18 cellular contexts compared by ENCODE assay signal in the genomic region with DNA sequence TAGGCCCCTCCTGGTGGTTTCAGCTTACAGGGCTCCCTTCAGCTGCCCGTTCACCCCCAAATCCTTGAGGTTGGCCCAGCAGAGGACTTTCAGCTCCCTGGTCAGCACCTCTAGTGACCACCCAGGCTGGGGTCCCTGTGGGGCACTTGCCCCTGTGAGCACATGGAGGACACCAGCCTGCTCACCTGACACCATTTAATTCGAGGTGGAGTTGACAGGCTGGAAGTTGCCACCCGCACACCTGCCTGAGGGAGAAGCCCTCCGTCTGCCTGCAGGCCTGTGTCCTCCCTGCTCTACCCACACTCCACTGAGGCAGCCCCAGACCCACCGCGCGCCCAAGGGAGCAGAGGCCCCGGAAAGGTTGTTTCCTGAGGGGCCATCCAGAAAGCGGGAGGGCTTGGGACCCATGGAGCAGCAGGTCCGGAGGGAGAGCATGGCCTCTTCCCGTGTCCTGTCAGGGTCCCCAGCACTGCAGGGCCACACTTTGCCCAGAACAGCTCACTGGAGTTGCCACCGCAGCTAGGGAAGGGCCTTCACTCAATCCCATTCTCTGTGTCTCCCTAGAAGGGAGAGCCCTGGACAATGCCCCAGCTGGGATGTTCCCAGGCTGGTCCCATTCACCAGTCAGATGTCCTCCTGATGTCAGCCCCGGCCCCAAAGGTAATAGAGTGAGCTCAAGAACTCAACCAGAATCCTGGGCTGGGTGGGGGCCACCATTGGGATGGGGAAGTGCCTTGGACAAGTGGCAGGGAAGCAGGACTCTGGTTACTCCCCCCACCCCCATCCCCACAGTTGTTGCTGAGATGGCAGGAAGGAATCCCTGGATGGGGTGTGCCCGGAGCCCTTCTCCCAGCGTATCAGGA.
"Had no signal": no experiment of that assay in that cellular context is flagged by ENCODE, and none has a peak within 500 bp of the region (broad histone marks: within the 10 kb centered on the region; RNA-seq: fewer than 3 reads in every experiment).

No MANE protein-coding gene starts in this region.

- H3K4me1 Mint-ChIP-seq: endodermal cell had no signal

- DNase-seq: activated CD4-positive, alpha-beta T cell treated with anti-CD3 and anti-CD28 coated beads for 36 hours; activated CD4-positive, alpha-beta T cell treated with anti-CD3 and anti-CD28 coated beads, Interleukin-2, amount 50 U/mL, for 48 hours; colonic mucosa; endodermal cell; foreskin fibroblast; hippocampal formation; left colon; lower lobe of right lung; naive thymus-derived CD8-positive, alpha-beta T cell; stimulated activated CD4-positive, alpha-beta T cell treated with anti-CD3 and anti-CD28 coated beads, Interleukin-12 subunit alpha, Interleukin-12 subunit beta, amount 100 ng/mL, for 4 hours; stimulated activated CD4-positive, alpha-beta T cell treated with anti-CD3 and anti-CD28 coated beads, Interleukin-1b, Interleukin-23, amount 100 ng/mL, for 48 hours; stimulated activated CD8-positive, alpha-beta memory T cell treated with anti-CD3 and anti-CD28 coated beads, Interleukin-4, amount 100 ng/mL, for 48 hours; stomach had no signal

- H3K36me3 Mint-ChIP-seq: activated naive CD8-positive, alpha-beta T cell; type B pancreatic cell had no signal

- H3K4me3 Mint-ChIP-seq: activated CD4-positive, alpha-beta T cell treated with anti-CD3 and anti-CD28 coated beads for 36 hours; activated naive CD8-positive, alpha-beta T cell; activated T-helper 1 cell treated with anti-CD3 and anti-CD28 coated beads, Interleukin-12 subunit alpha, Interleukin-12 subunit beta, Interleukin-2, Interleukin-4 antibody, amounts not matched to agents 30 ng/mL and 10 ng/mL and 1 ng/mL, durations not matched to agents 14 hours and 24 hours and 36 hours; endodermal cell; naive thymus-derived CD8-positive, alpha-beta T cell; type B pancreatic cell had no signal

- H3K4me1 ChIP-seq: colonic mucosa, lower lobe of right lung, pancreas, stomach had no signal

- ATAC-seq: activated CD4-positive, alpha-beta T cell treated with anti-CD3 and anti-CD28 coated beads for 36 hours; lower lobe of right lung; pancreas had no signal

- H3K4me3 ChIP-seq: cardiac muscle cell, colonic mucosa, lower lobe of right lung, pancreas, stomach had no signal

- H3K27ac Mint-ChIP-seq: activated CD4-positive, alpha-beta T cell treated with anti-CD3 and anti-CD28 coated beads for 36 hours; activated naive CD8-positive, alpha-beta T cell; activated T-helper 1 cell treated with anti-CD3 and anti-CD28 coated beads, Interleukin-12 subunit alpha, Interleukin-12 subunit beta, Interleukin-2, Interleukin-4 antibody, amounts not matched to agents 30 ng/mL and 10 ng/mL and 1 ng/mL, durations not matched to agents 14 hours and 24 hours and 36 hours; type B pancreatic cell had no signal

- H3K27me3 ChIP-seq: cardiac muscle cell, colonic mucosa, pancreas, stomach had no signal

- H3K9me3 ChIP-seq: colonic mucosa, lower lobe of right lung, pancreas, stomach had no signal

- H3K27me3 Mint-ChIP-seq: activated CD4-positive, alpha-beta T cell treated with anti-CD3 and anti-CD28 coated beads for 36 hours; activated naive CD8-positive, alpha-beta T cell; naive thymus-derived CD8-positive, alpha-beta T cell; type B pancreatic cell had no signal

- H3K9me3 Mint-ChIP-seq: activated T-helper 1 cell treated with anti-CD3 and anti-CD28 coated beads, Interleukin-12 subunit alpha, Interleukin-12 subunit beta, Interleukin-2, Interleukin-4 antibody, amounts not matched to agents 30 ng/mL and 10 ng/mL and 1 ng/mL, durations not matched to agents 14 hours and 24 hours and 36 hours; endodermal cell; naive thymus-derived CD8-positive, alpha-beta T cell; type B pancreatic cell had no signal

- H3K27ac ChIP-seq: colonic mucosa, lower lobe of right lung, pancreas, stomach had no signal
